ENCODE assay signal across 8 cellular contexts in the genomic region with DNA sequence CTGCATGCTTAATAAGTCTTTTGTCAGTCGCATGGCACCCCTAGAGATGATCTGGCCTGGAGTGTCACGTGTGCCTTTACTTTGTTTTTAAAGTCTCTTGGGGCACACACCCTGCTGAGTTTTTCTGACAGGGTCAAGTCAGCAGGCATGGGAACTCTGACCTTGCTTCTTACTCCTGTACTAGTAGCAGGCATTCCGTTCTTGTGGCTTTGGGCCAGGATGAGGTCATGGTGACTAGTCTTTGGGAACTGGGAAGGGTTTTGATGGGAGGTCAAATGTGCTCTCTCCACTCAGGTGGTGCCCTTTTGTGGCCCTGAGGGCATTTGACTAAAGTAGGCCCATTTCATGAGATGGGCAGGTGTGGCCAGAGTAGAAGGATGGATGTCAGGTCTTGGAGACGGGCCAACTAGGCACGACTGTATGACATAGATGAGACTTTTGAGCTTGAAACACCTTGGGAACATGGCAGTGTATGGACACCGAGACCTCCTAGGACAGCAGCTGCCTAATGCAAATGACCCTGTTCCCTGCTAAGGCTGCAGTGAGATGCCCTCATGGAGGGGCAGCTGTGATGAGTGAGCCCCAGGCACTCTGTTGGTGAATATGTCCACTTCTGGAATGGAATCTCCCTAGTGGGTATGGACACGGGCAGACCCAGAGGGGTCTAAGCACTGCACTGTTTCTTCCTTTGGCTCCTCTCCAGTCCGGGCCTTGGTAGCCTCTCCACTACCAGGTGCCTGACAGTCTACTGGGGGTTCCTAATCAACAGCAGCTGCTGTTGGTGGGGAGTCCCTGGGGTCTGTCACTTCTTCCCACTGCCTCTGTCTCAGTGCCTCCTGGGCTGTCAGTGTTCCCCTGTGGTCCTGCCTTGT. TPM values are rescaled to one million over a fixed set of nuclear protein-coding genes. Genes with fewer than 3 reads are reported as not detected.
A peak's percentile ranks its signal among the peaks of the same experiment; 100 is the strongest.
DNase-seq lines count a peak whose midpoint lies in the region; ATAC-seq, FAIRE-seq and TF ChIP-seq lines count a peak whose summit lies in the region.

No MANE protein-coding gene starts in this region.

- H3K4me1 Mint-ChIP-seq in astrocyte (ENCODE audit: low read depth, unreplicated experiment), result peaks cover 4% of the 10 kb centered on the region

- no peaks in the 10 kb centered on the region for H3K9me3 ChIP-seq in astrocyte (ENCODE audit: insufficient read depth, low read depth, low read length)

- H3K9me3 Mint-ChIP-seq in astrocyte (ENCODE audit: unreplicated experiment), result no peaks in the 10 kb centered on the region

- DNase-seq in AG08395 (ENCODE audit: low spot score) (peak; percentile 90), HT1080 (ENCODE audit: low read depth) (peak; percentile 93), astrocyte (ENCODE audit: low read depth) (peak; percentile 60), kidney glomerular epithelial cell (lab: John Stamatoyannopoulos, UW) (peak; percentile 2), NCI-H345 (lab: John Stamatoyannopoulos, UW) (no peak), NCI-H526 treated with DMSO at 0.1 percent for 48 hours (lab: John Stamatoyannopoulos, UW) (no peak)
- no peak for DNase-seq in stimulated activated CD4-positive, alpha-beta T cell treated with anti-CD3 and anti-CD28 coated beads, Interleukin-4, amount 100 ng/mL, for 1 hour

- H3K4me3 Mint-ChIP-seq in astrocyte (ENCODE audit: unreplicated experiment), result no peak overlapping the region

- no peaks in the 10 kb centered on the region for H3K79me2 ChIP-seq in astrocyte (ENCODE audit: insufficient read depth, low read length)

- H3K4me1 ChIP-seq in astrocyte (ENCODE audit: insufficient read depth, low read length), result peaks cover 4% of the 10 kb centered on the region

- peaks cover 42% of the 10 kb centered on the region for H4K20me1 ChIP-seq in astrocyte (ENCODE audit: insufficient read depth, low read length)

- peaks cover 43% of the 10 kb centered on the region for H3K36me3 ChIP-seq in astrocyte (ENCODE audit: insufficient read depth, low read length)

- H3K4me3 ChIP-seq in astrocyte (ENCODE audit: insufficient read depth, low read depth, low read length), result no peak overlapping the region

- no peak for FAIRE-seq in astrocyte (lab: Jason Lieb, UNC)

- H3K27me3 ChIP-seq in astrocyte (ENCODE audit: insufficient read depth, low read length), result no peaks in the 10 kb centered on the region

- no peaks in the 10 kb centered on the region for H3K27me3 Mint-ChIP-seq in astrocyte (ENCODE audit: low read depth, unreplicated experiment)

- H3K27ac ChIP-seq in astrocyte (ENCODE audit: low read depth, low read length), result no peak overlapping the region

- peaks cover 37% of the 10 kb centered on the region for H3K36me3 Mint-ChIP-seq in astrocyte (ENCODE audit: low read depth, unreplicated experiment)

- no peak for ATAC-seq in GM21576 (IDR thresholded peaks at IDR 0.05; ENCODE audit: unreplicated experiment)

- H3K4me2 ChIP-seq in astrocyte (ENCODE audit: low read length), result no peak overlapping the region

- H2AFZ ChIP-seq in astrocyte (ENCODE audit: low read depth, low read length), result no peak overlapping the region

- no peak for TF ChIP-seq CTCF in astrocyte (IDR thresholded peaks at IDR 0.05; ENCODE audit: insufficient read depth, low read depth, low read length)

- H3K9ac ChIP-seq in astrocyte (ENCODE audit: low read length), result no peak overlapping the region

- peak overlapping the region; percentile 12 for H3K27ac Mint-ChIP-seq in astrocyte (ENCODE audit: unreplicated experiment)

RNA-seq across cellular contexts. Expression of gene SRPRB, which starts 16.4 kb away (rescaled TPM):
- 88.2 and 120 TPM in 2 replicates for total RNA-seq in HT1080 (2014; rRNA removed; shearing (Covaris generic))
- 47.8 and 51.2 TPM in 2 replicates for polyA plus RNA-seq in HT1080 (2015; cell fraction: cytosol; rRNA removed)
- polyA plus RNA-seq in HT1080 (2015; cell fraction: nucleus; rRNA removed), result 39.1 and 71.6 TPM in 2 replicates
- total RNA-seq in astrocyte, result 83.8 and 99.4 TPM in 2 replicates

Comparison
In these comparisons a context has a peak if more than half of its experiments do, and no peak if none do; other contexts are left out.
1. DNase-seq: peak in AG08395 (single experiment), HT1080 (single experiment), astrocyte (single experiment) and kidney glomerular epithelial cell (single experiment); none in NCI-H345 (single experiment), stimulated activated CD4-positive, alpha-beta T cell treated with anti-CD3 and anti-CD28 coated beads, Interleukin-4, amount 100 ng/mL, for 1 hour (single experiment) and NCI-H526 treated with DMSO at 0.1 percent for 48 hours (single experiment).